Comparison of ENCODE assay signal across 10 cellular contexts in genomic region chr15:88477126-88477525, GRCh38. TPM values are rescaled to one million over a fixed set of nuclear protein-coding genes. Genes with fewer than 3 reads are reported as not detected.
A peak's percentile ranks its signal among the peaks of the same experiment; 100 is the strongest.
DNase-seq lines count a peak whose midpoint lies in the region; ATAC-seq and TF ChIP-seq lines count a peak whose summit lies in the region.
"Had no signal": no experiment of that assay in that cellular context is flagged by ENCODE, and none has a peak within 500 bp of the region (broad histone marks: within the 10 kb centered on the region; RNA-seq: fewer than 3 reads in every experiment).

No MANE protein-coding gene starts in this region.

- intact Hi-C loops in left ventricle myocardium inferior (cut with micrococcal nuclease) (loop anchor here (5.0 kb wide), 1 partner anchor 135 kb away; no protein-coding TSS in a partner anchor), right cardiac atrium (cut with DNase I) (loop anchor here in 3 of 4 donors (2.0 to 5.0 kb wide), 2 partner anchors 135 to 138 kb away; no protein-coding TSS in a partner anchor), Caco-2 (cut with micrococcal nuclease; ENCODE audit: unreplicated experiment) (loop anchor here (5.0 kb wide), 1 partner anchor 180 kb away; no protein-coding TSS in a partner anchor)

- no peak overlapping the region for H3K56ac ChIP-seq in mesendoderm (ENCODE audit: low read length)

- H3K4me2 ChIP-seq in mesendoderm (ENCODE audit: low read length), result no peak overlapping the region
- H3K4me2 ChIP-seq: A549; BLaER1 treated with 17β-estradiol and CSF1 and Interleukin-3, amounts not matched to agents 10 nM and 100 nM had no signal

- no peak overlapping the region for H4K5ac ChIP-seq in mesendoderm (ENCODE audit: low read length)

- peak overlapping the region; percentile 62 for H3K27ac ChIP-seq in left ventricle myocardium inferior (replicated peaks)
- H3K27ac ChIP-seq in right cardiac atrium (ENCODE audit: low read length), result no peak overlapping the region
- H3K27ac ChIP-seq in mesendoderm (ENCODE audit: low read depth, low read length), result no peak overlapping the region
- H3K27ac ChIP-seq: A549; BLaER1 treated with 17β-estradiol and CSF1 and Interleukin-3, amounts not matched to agents 10 nM and 100 nM had no signal

- H3K4me3 Mint-ChIP-seq in brain (no peak overlapping the region), Caco-2 (ENCODE audit: unreplicated experiment) (no peak overlapping the region)

- no peak for ATAC-seq in right cardiac atrium

- in situ Hi-C loops in GM13976 (cut with MboI; ENCODE audit: low sequenced_read_pairs, unreplicated experiment), result loop anchor here (10.0 kb wide), 1 partner anchor 148 kb away; the partner anchor contains the start of gene AEN

- H3K4me1 ChIP-seq in left ventricle myocardium inferior, result peaks cover 31% of the 10 kb centered on the region
- H3K4me1 ChIP-seq in right cardiac atrium (ENCODE audit: control insufficient read depth, insufficient read depth, low read length), result no peaks in the 10 kb centered on the region
- H3K4me1 ChIP-seq in mesendoderm (ENCODE audit: control insufficient read depth, low read depth, low read length), result no peaks in the 10 kb centered on the region
- H3K4me1 ChIP-seq in Caco-2, result no peaks in the 10 kb centered on the region
- H3K4me1 ChIP-seq: A549 had no signal

- H3K4ac ChIP-seq in mesendoderm (ENCODE audit: low read depth, low read length), result no peak overlapping the region

- H3K23ac ChIP-seq in mesendoderm (ENCODE audit: low read length), result no peak overlapping the region

- POLR2A ChIA-PET in Caco-2 (lab: Charles Lee), result interaction anchor here (0.6 to 0.7 kb wide), 2 partner anchors 147 to 216 kb away, joined by 3 read pairs; no protein-coding TSS in a partner anchor

- H3K9me3 Mint-ChIP-seq in brain (no peaks in the 10 kb centered on the region), Caco-2 (ENCODE audit: unreplicated experiment) (no peaks in the 10 kb centered on the region)

- H3K9ac ChIP-seq in mesendoderm (ENCODE audit: low read length), result no peak overlapping the region

- H2BK5ac ChIP-seq in mesendoderm (ENCODE audit: low read length), result no peak overlapping the region

- H2BK15ac ChIP-seq in mesendoderm (replicated peaks; ENCODE audit: low read depth), result no peak overlapping the region

- H3K4me3 ChIP-seq in left ventricle myocardium inferior (no peak overlapping the region), right cardiac atrium (ENCODE audit: low read length) (no peak overlapping the region), mesendoderm (ENCODE audit: low read length) (no peak overlapping the region), Caco-2 (ENCODE audit: low read depth, low read length) (no peak overlapping the region)
- H3K4me3 ChIP-seq: A549; BLaER1 treated with 17β-estradiol and CSF1 and Interleukin-3, amounts not matched to agents 10 nM and 100 nM; K562 had no signal

- no peak overlapping the region for H4K8ac ChIP-seq in mesendoderm (ENCODE audit: low read depth, low read length)

- H3K79me1 ChIP-seq in mesendoderm (ENCODE audit: low read length), result no peaks in the 10 kb centered on the region

- WGBS in right cardiac atrium, result 89% methylated on average over 7 of the region's 7 CpGs
- no CpG with 5 or more reads among the region's 7 CpGs for WGBS in mesendoderm (ENCODE audit: extremely low coverage, insufficient coverage, low lambda C conversion rate)

- no peak overlapping the region for H2AK5ac ChIP-seq in mesendoderm (ENCODE audit: low read length)

- TF ChIP-seq CTCF in left ventricle myocardium inferior (IDR thresholded peaks at IDR 0.05; ENCODE audit: borderline replicate concordance) (no peak), brain (conservative IDR thresholded peaks at IDR 0.05) (no peak), GM13976 (IDR thresholded peaks at IDR 0.05; ENCODE audit: borderline replicate concordance, control extremely low read depth, extremely low read depth, insufficient read depth, missing control alignments) (no peak), Caco-2 (IDR thresholded peaks at IDR 0.05; ENCODE audit: insufficient read depth in 1 of 2, low read depth in 1 of 2, low read length in 1 of 2, severe bottlenecking in 1 of 2, unreplicated experiment in 1 of 2) (no peak)

- H3K27me3 Mint-ChIP-seq in brain (peaks cover 3% of the 10 kb centered on the region), Caco-2 (ENCODE audit: insufficient read depth, unreplicated experiment) (no peaks in the 10 kb centered on the region)

- H3K79me2 ChIP-seq in mesendoderm (ENCODE audit: control insufficient read depth, insufficient read depth, low read length), result no peaks in the 10 kb centered on the region

- no peak overlapping the region for H2BK120ac ChIP-seq in mesendoderm (ENCODE audit: low read depth, low read length)

- H3K18ac ChIP-seq in mesendoderm (ENCODE audit: low read length), result no peak overlapping the region

- H3K36me3 ChIP-seq in left ventricle myocardium inferior (peaks cover 58% of the 10 kb centered on the region), mesendoderm (ENCODE audit: control insufficient read depth, insufficient read depth, low read length) (peaks cover 2% of the 10 kb centered on the region), Caco-2 (ENCODE audit: control insufficient read depth, insufficient read depth, low read length) (peaks cover 3% of the 10 kb centered on the region; the same call in 1 of the 2 replicates)

- peak overlapping the region in 4 of 5 experiments; percentile 64 to 78 (median 74) for H3K27ac Mint-ChIP-seq in brain
- no peak overlapping the region for H3K27ac Mint-ChIP-seq in Caco-2 (ENCODE audit: unreplicated experiment)

- H3K4me1 Mint-ChIP-seq in brain (peaks cover 8% of the 10 kb centered on the region), Caco-2 (ENCODE audit: low read depth, unreplicated experiment) (peaks cover 5% of the 10 kb centered on the region)

- H3K27me3 ChIP-seq in left ventricle myocardium inferior (ENCODE audit: low read depth), result no peaks in the 10 kb centered on the region
- H3K27me3 ChIP-seq in right cardiac atrium (ENCODE audit: control insufficient read depth, insufficient read depth), result no peaks in the 10 kb centered on the region
- no peaks in the 10 kb centered on the region for H3K27me3 ChIP-seq in mesendoderm (ENCODE audit: insufficient read depth, low read length, poor library complexity)
- H3K27me3 ChIP-seq in Caco-2 (replicated peaks; ENCODE audit: control insufficient read depth, insufficient read depth, low read length), result no peaks in the 10 kb centered on the region
- H3K27me3 ChIP-seq: BLaER1 treated with 17β-estradiol and CSF1 and Interleukin-3, amounts not matched to agents 10 nM and 100 nM had no signal

- no peak for DNase-seq in left ventricle myocardium inferior
- DNase-seq in right cardiac atrium, result no peak
- DNase-seq in mesendoderm, result peak; percentile 19
- no peak for DNase-seq in GM13976 (ENCODE audit: low spot score)
- DNase-seq in Caco-2, result no peak
- DNase-seq in medulla oblongata (ENCODE audit: extremely low spot score), result no peak

- no TSS peak for BruUV-seq in Caco-2 (replicated peaks; lab: Mats Ljungman, UMichigan)

- H3K9me3 ChIP-seq in left ventricle myocardium inferior (replicated peaks) (no peaks in the 10 kb centered on the region), right cardiac atrium (ENCODE audit: control insufficient read depth, low read length) (no peaks in the 10 kb centered on the region), Caco-2 (no peaks in the 10 kb centered on the region)
- H3K9me3 ChIP-seq: A549; BLaER1 treated with 17β-estradiol and CSF1 and Interleukin-3, amounts not matched to agents 10 nM and 100 nM had no signal

- CTCF ChIA-PET in Caco-2 (lab: Charles Lee), result interaction anchor here (0.5 to 0.8 kb wide), 2 partner anchors 161 to 164 kb away, joined by 3 to 6 read pairs; partner anchors contain the start of gene ISG20

- peaks cover 44% of the 10 kb centered on the region for H3K36me3 Mint-ChIP-seq in brain
- H3K36me3 Mint-ChIP-seq in Caco-2 (ENCODE audit: insufficient read depth, unreplicated experiment), result peaks cover 18% of the 10 kb centered on the region

RNA-seq across cellular contexts. Expression of gene MRPS11, which starts 9.6 kb away (rescaled TPM):
- total RNA-seq in left ventricle myocardium inferior (75.6 TPM), right cardiac atrium (10 to 100 TPM; 39.4 to 57.9 (median 52.1) TPM), Caco-2 (2022) (48.4 and 50.2 TPM in 2 replicates)
- polyA plus RNA-seq in right cardiac atrium (67.5 TPM), brain (ENCODE audit: insufficient read depth, low read depth, low replicate concordance) (68.4 TPM)
- 62.4 TPM for polyA plus RNA-seq in mesendoderm (2013, experiment 1 of 2)
- 61.5 TPM for polyA plus RNA-seq in mesendoderm (2013, experiment 2 of 2)

RNA-seq across cellular contexts. Expression of gene MRPL46, which starts 9.9 kb away (rescaled TPM):
- total RNA-seq in left ventricle myocardium inferior, result 80.8 TPM
- 10 to 100 TPM; 30.0 to 46.3 (median 40.0) TPM for total RNA-seq in right cardiac atrium
- polyA plus RNA-seq in right cardiac atrium, result 67.9 TPM
- polyA plus RNA-seq in brain (ENCODE audit: insufficient read depth, low read depth, low replicate concordance), result 21.8 TPM
- polyA plus RNA-seq in mesendoderm (2013, experiment 1 of 2), result 40.4 TPM
- polyA plus RNA-seq in mesendoderm (2013, experiment 2 of 2), result 41.5 TPM
- 44.5 and 46.5 TPM in 2 replicates for total RNA-seq in Caco-2 (2022)
